In genomic region chr6:156777866-156778614, GRCh38 we compare ENCODE assay signal across 8 cellular contexts. TPM values are rescaled to one million over a fixed set of nuclear protein-coding genes. Genes with fewer than 3 reads are reported as not detected.
DNase-seq lines count a peak whose midpoint lies in the region; ATAC-seq and TF ChIP-seq lines count a peak whose summit lies in the region.

No MANE protein-coding gene starts in this region.

- peaks cover 2% of the 10 kb centered on the region for H3K36me3 Mint-ChIP-seq in T-helper 2 cell treated with Interferon-gamma antibody and Interleukin-4, amounts not matched to agents 5 μg/mL and 100 μg/mL, for 36 hours (ENCODE audit: low read depth)

- under 1% methylated on average over 81 of the region's 85 CpGs for WGBS in smooth muscle cell (ENCODE audit: low lambda C conversion rate)

- peaks cover 37% of the 10 kb centered on the region for H3K4me1 Mint-ChIP-seq in T-helper 2 cell treated with Interferon-gamma antibody and Interleukin-4, amounts not matched to agents 5 μg/mL and 100 μg/mL, for 36 hours (ENCODE audit: low read depth)

- H3F3A ChIP-seq in smooth muscle cell (ENCODE audit: low read depth) = peaks cover 13% of the 10 kb centered on the region

- H3K9me3 Mint-ChIP-seq in T-helper 2 cell treated with Interferon-gamma antibody and Interleukin-4, amounts not matched to agents 5 μg/mL and 100 μg/mL, for 36 hours = no peaks in the 10 kb centered on the region

- H3K27me3 ChIP-seq in HUES48 (ENCODE audit: control insufficient read depth, insufficient read depth, low read length) (no peaks in the 10 kb centered on the region), iPS-20b (ENCODE audit: insufficient read depth, low read length) (no peaks in the 10 kb centered on the region), smooth muscle cell (ENCODE audit: low read depth) (no peaks in the 10 kb centered on the region)

- H3K9me3 ChIP-seq in HUES48 (ENCODE audit: control insufficient read depth, insufficient read depth, low read length) = no peaks in the 10 kb centered on the region
- H3K9me3 ChIP-seq in iPS-20b (ENCODE audit: insufficient read depth, low read depth, low read length) = no peaks in the 10 kb centered on the region
- no peaks in the 10 kb centered on the region for H3K9me3 ChIP-seq in smooth muscle cell (replicated peaks; ENCODE audit: low read depth)

- H4K20me1 ChIP-seq in smooth muscle cell (ENCODE audit: low read depth) = peaks cover 34% of the 10 kb centered on the region

- peak overlapping the region; percentile 98 for H3K27ac Mint-ChIP-seq in T-helper 2 cell treated with Interferon-gamma antibody and Interleukin-4, amounts not matched to agents 5 μg/mL and 100 μg/mL, for 36 hours

- H2AFZ ChIP-seq in smooth muscle cell (ENCODE audit: low read depth) = no peak overlapping the region

- H3K27ac ChIP-seq in HUES48 (ENCODE audit: low read depth, low read length) (peak overlapping the region; percentile 87), iPS-20b (ENCODE audit: low read length) (no peak overlapping the region), smooth muscle cell (ENCODE audit: low read depth) (peak overlapping the region; percentile 83)

- peak overlapping the region; percentile 91 for H3K4me3 Mint-ChIP-seq in T-helper 2 cell treated with Interferon-gamma antibody and Interleukin-4, amounts not matched to agents 5 μg/mL and 100 μg/mL, for 36 hours

- H3K4me1 ChIP-seq in HUES48 (ENCODE audit: control insufficient read depth, insufficient read depth, low read length) = peaks cover 66% of the 10 kb centered on the region
- H3K4me1 ChIP-seq in iPS-20b (ENCODE audit: insufficient read depth, low read length) = peaks cover 54% of the 10 kb centered on the region
- H3K4me1 ChIP-seq in smooth muscle cell (ENCODE audit: low read depth) = peaks cover 58% of the 10 kb centered on the region

- ATAC-seq in GM19035 (IDR thresholded peaks at IDR 0.05; ENCODE audit: unreplicated experiment) = peak; percentile 6
- no peak for ATAC-seq in GM21526 (IDR thresholded peaks at IDR 0.05; ENCODE audit: low FRiP score, unreplicated experiment)

- peak; percentile 42 to 58 for DNase-seq in AML-193 (lab: John Stamatoyannopoulos, UW)
- peak; percentile 56 for DNase-seq in T-helper 2 cell treated with Interferon-gamma antibody and Interleukin-4, amounts not matched to agents 5 μg/mL and 100 μg/mL, for 36 hours (ENCODE audit: low spot score)
- peak; percentile 79 for DNase-seq in astrocyte of the hippocampus (ENCODE audit: low read depth, low spot score)
- no peak for DNase-seq in smooth muscle cell (lab: John Stamatoyannopoulos, UW; ENCODE audit: unreplicated experiment)

- peak overlapping the region; percentile 75 for H3K4me3 ChIP-seq in HUES48 (ENCODE audit: low read depth, low read length)
- H3K4me3 ChIP-seq in iPS-20b (ENCODE audit: low read length) = peak overlapping the region; percentile 65; the same call in 1 of the 2 replicates
- H3K4me3 ChIP-seq in smooth muscle cell = peak overlapping the region; percentile 64

- H3K27me3 Mint-ChIP-seq in T-helper 2 cell treated with Interferon-gamma antibody and Interleukin-4, amounts not matched to agents 5 μg/mL and 100 μg/mL, for 36 hours (ENCODE audit: low read depth) = no peaks in the 10 kb centered on the region

- H3K9ac ChIP-seq in HUES48 (ENCODE audit: low read depth, low read length) (peak overlapping the region; percentile 88), iPS-20b (ENCODE audit: low read depth, low read length) (peak overlapping the region; percentile 80), smooth muscle cell (ENCODE audit: low read depth) (peak overlapping the region; percentile 91)

- peak overlapping the region; percentile 91 for H3K4me2 ChIP-seq in smooth muscle cell

- H3K36me3 ChIP-seq in HUES48 (ENCODE audit: control insufficient read depth, insufficient read depth, low read length) (no peaks in the 10 kb centered on the region), iPS-20b (ENCODE audit: insufficient read depth, low read depth, low read length) (no peaks in the 10 kb centered on the region), smooth muscle cell (ENCODE audit: low read depth) (no peaks in the 10 kb centered on the region)

- peaks cover 53% of the 10 kb centered on the region for H3K79me2 ChIP-seq in smooth muscle cell (ENCODE audit: low read depth)

- no peak for TF ChIP-seq CTCF in smooth muscle cell (IDR thresholded peaks at IDR 0.05; ENCODE audit: borderline replicate concordance, insufficient read depth, poor library complexity, severe bottlenecking)

RNA-seq across cellular contexts. Expression of gene ARID1B, which starts 0.9 kb away (rescaled TPM):
- 52.8 and 65.4 TPM in 2 replicates for total RNA-seq in smooth muscle cell
- 30.1 and 40.2 TPM in 2 replicates for polyA plus RNA-seq in smooth muscle cell
